ENCODE assay signal across 8 cellular contexts in the genomic region with DNA sequence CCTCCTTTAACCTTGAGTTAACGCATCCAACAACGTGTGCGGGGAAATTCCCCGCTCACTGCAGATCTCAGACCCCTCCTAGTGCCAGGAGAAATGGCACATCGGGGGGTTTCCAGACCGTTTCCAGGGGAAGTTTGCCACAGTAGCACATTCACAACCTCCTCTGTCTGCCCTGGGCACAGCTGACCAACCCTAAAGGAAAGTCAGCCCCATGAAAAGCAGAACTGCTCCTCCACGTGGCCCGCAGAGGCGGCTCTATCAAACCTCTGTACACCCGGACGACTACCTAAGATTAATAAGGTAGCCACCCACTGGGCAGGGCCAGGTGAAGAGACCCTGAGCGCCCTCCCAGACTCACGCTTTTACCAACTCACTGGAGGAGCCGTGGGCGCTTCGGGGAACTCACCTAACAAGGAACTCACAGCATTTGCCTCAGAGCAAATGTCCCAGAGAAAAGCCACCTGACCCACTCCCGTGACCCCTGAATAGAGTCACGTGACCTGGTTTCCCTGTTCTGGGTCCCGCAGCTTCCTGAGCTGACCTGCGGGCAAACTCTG. TPM values are rescaled to one million over a fixed set of nuclear protein-coding genes. Genes with fewer than 3 reads are reported as not detected.
DNase-seq lines count a peak whose midpoint lies in the region; ATAC-seq and TF ChIP-seq lines count a peak whose summit lies in the region.

No MANE protein-coding gene starts in this region.

- no peak for TF ChIP-seq EP300 in suprapubic skin (IDR thresholded peaks at IDR 0.05)

- peak overlapping the region; percentile 58 for H3K9ac ChIP-seq in mucosa of stomach (ENCODE audit: low read length)

- H3K4me1 ChIP-seq in mucosa of stomach (ENCODE audit: control insufficient read depth, insufficient read depth, low read length) (no peaks in the 10 kb centered on the region), suprapubic skin (peaks cover 40% of the 10 kb centered on the region)

- peak overlapping the region; percentile 99 for H3K27ac Mint-ChIP-seq in activated naive CD8-positive, alpha-beta T cell treated with anti-CD3 and anti-CD28 coated beads for 36 hours

- peak; percentile 81 for DNase-seq in RPMI8226
- peak; percentile 75 for DNase-seq in activated naive CD8-positive, alpha-beta T cell treated with anti-CD3 and anti-CD28 coated beads for 36 hours
- peak; percentile 66 to 79 for DNase-seq in suprapubic skin (ENCODE audit: low spot score in 2 of 2)
- DNase-seq in EL, result no peak
- no peak for DNase-seq in NCI-H526 treated with DMSO at 0.1 percent for 48 hours (lab: John Stamatoyannopoulos, UW)

- TF ChIP-seq CTCF in suprapubic skin (IDR thresholded peaks at IDR 0.05), result no peak

- H3K27me3 ChIP-seq in mucosa of stomach (ENCODE audit: control insufficient read depth, insufficient read depth, low read length), result no peaks in the 10 kb centered on the region
- no peaks in the 10 kb centered on the region for H3K27me3 ChIP-seq in suprapubic skin

- peak; percentile 25 for ATAC-seq in GM18499 (IDR thresholded peaks at IDR 0.05; ENCODE audit: insufficient read depth, unreplicated experiment)
- peak; percentile 60 for ATAC-seq in HG02759 (IDR thresholded peaks at IDR 0.05; ENCODE audit: unreplicated experiment)

- peaks cover 51% of the 10 kb centered on the region for H3K4me1 Mint-ChIP-seq in activated naive CD8-positive, alpha-beta T cell treated with anti-CD3 and anti-CD28 coated beads for 36 hours

- H3K27ac ChIP-seq in suprapubic skin, result peak overlapping the region; percentile 75

- H3K4me3 ChIP-seq in mucosa of stomach (ENCODE audit: low read length) (no peak overlapping the region), suprapubic skin (peak overlapping the region; percentile 22)

- H3K9me3 ChIP-seq in mucosa of stomach (ENCODE audit: control insufficient read depth, low read length) (no peaks in the 10 kb centered on the region), suprapubic skin (no peaks in the 10 kb centered on the region)

- no peaks in the 10 kb centered on the region for H3K27me3 Mint-ChIP-seq in activated naive CD8-positive, alpha-beta T cell treated with anti-CD3 and anti-CD28 coated beads for 36 hours

- H3K36me3 Mint-ChIP-seq in activated naive CD8-positive, alpha-beta T cell treated with anti-CD3 and anti-CD28 coated beads for 36 hours, result peaks cover 55% of the 10 kb centered on the region

- no peaks in the 10 kb centered on the region for H3K36me3 ChIP-seq in mucosa of stomach (ENCODE audit: control insufficient read depth, insufficient read depth, low read length)
- H3K36me3 ChIP-seq in suprapubic skin, result no peaks in the 10 kb centered on the region

- WGBS in suprapubic skin, result 58% methylated on average over 13 of the region's 20 CpGs

- TF ChIP-seq POLR2A in suprapubic skin (IDR thresholded peaks at IDR 0.05), result no peak

- H3K4me3 Mint-ChIP-seq in activated naive CD8-positive, alpha-beta T cell treated with anti-CD3 and anti-CD28 coated beads for 36 hours, result peak overlapping the region; percentile 90

- H3K9me3 Mint-ChIP-seq in activated naive CD8-positive, alpha-beta T cell treated with anti-CD3 and anti-CD28 coated beads for 36 hours, result no peaks in the 10 kb centered on the region

RNA-seq across cellular contexts. Expression of gene RASSF2, which starts 8.6 kb away (rescaled TPM):
- total RNA-seq in activated naive CD8-positive, alpha-beta T cell treated with anti-CD3 and anti-CD28 coated beads for 36 hours, result 10 to 100 TPM; 47.3 to 48.2 TPM
- 1 to 10 TPM; 3.1 to 5.6 (median 4.6) TPM for total RNA-seq in suprapubic skin

Comparison
In these comparisons a context has a peak if more than half of its experiments do, and no peak if none do; other contexts are left out.
1. DNase-seq: peak in RPMI8226 (single experiment), activated naive CD8-positive, alpha-beta T cell treated with anti-CD3 and anti-CD28 coated beads for 36 hours (single experiment) and suprapubic skin (2 of 2); none in EL (single experiment) and NCI-H526 treated with DMSO at 0.1 percent for 48 hours (single experiment).
2. RNA of gene RASSF2, which starts 8.6 kb away (total RNA-seq): 47.3 to 48.2 TPM in activated naive CD8-positive, alpha-beta T cell treated with anti-CD3 and anti-CD28 coated beads for 36 hours; 3.1 to 5.6 TPM in suprapubic skin; every median in the first group is over 4 times any median in the second.